8 cellular contexts compared by ENCODE assay signal in genomic region chr11:73307323-73308002, GRCh38. TPM values are rescaled to one million over a fixed set of nuclear protein-coding genes. Genes with fewer than 3 reads are reported as not detected.
DNase-seq lines count a peak whose midpoint lies in the region; ATAC-seq and TF ChIP-seq lines count a peak whose summit lies in the region.

No MANE protein-coding gene starts in this region.

- peaks cover 5 to 11% of the 10 kb centered on the region in 2 donors for H3K4me1 ChIP-seq in adrenal gland (replicated peaks in 1 of 2)
- peaks cover 5 to 58% (median 39%) of the 10 kb centered on the region in 9 donors for H3K4me1 ChIP-seq in heart right ventricle
- H3K4me1 ChIP-seq in upper lobe of right lung, result peaks cover 30% of the 10 kb centered on the region

- H3K4me3 ChIP-seq in GM06990 (replicated peaks; ENCODE audit: low read depth, low read length) (peak overlapping the region; percentile 80), adrenal gland (peak overlapping the region in 3 of 4 donors; percentile 18 to 71 (median 65)), heart right ventricle (peak overlapping the region; percentile 63 to 88 (median 74)), upper lobe of right lung (peak overlapping the region; percentile 76)

- H3K27me3 ChIP-seq in GM06990 (replicated peaks; ENCODE audit: control insufficient read depth, insufficient read depth, low read length) (no peaks in the 10 kb centered on the region), adrenal gland (no peaks in the 10 kb centered on the region), heart right ventricle (peaks cover 0 to 23% (median 0%) of the 10 kb centered on the region in 7 donors), upper lobe of right lung (no peaks in the 10 kb centered on the region)

- DNase-seq in GM06990 (ENCODE audit: extremely low read depth, insufficient read length) (peak; percentile 88), NCI-H128 (lab: John Stamatoyannopoulos, UW; ENCODE audit: unreplicated experiment) (peak; percentile 96), SW 1271 (lab: John Stamatoyannopoulos, UW) (peak; percentile 96 to 99), adrenal gland (peak; percentile 95 to 99 (median 98)), heart right ventricle (peak; percentile 98), posterior vena cava (ENCODE audit: low spot score) (peak; percentile 99), upper lobe of right lung (peak; percentile 99)

- TF ChIP-seq CTCF in GM06990 (IDR thresholded peaks at IDR 0.05; ENCODE audit: insufficient read depth, low read length, poor library complexity, severe bottlenecking) (peak; percentile 80), adrenal gland (IDR thresholded peaks at IDR 0.05) (peak; percentile 77 to 94 (median 88)), heart right ventricle (IDR thresholded peaks at IDR 0.05) (peak; percentile 70 to 87 (median 81)), upper lobe of right lung (IDR thresholded peaks at IDR 0.05) (peak; percentile 76)

- intact Hi-C loops in adrenal gland (cut with DNase I) (loop anchor here (2.0 to 10.0 kb wide), 4 partner anchors 27 to 87 kb away; no protein-coding TSS in a partner anchor), heart right ventricle (cut with DNase I) (loop anchor here in 9 of 10 donors (1.0 to 10.0 kb wide), 11 partner anchors 15 to 353 kb away; partner anchors contain the start of gene RELT (in 1 of the 9)), posterior vena cava (cut with DNase I) (loop anchor here (2.0 to 10.0 kb wide), 2 partner anchors 27 to 87 kb away; no protein-coding TSS in a partner anchor), upper lobe of right lung (cut with DNase I) (loop anchor here (5.0 kb wide), 1 partner anchor 40 kb away; no protein-coding TSS in a partner anchor)

- H3K9me3 ChIP-seq in adrenal gland (replicated peaks in 1 of 3) (no peaks in the 10 kb centered on the region), heart right ventricle (no peaks in the 10 kb centered on the region), upper lobe of right lung (no peaks in the 10 kb centered on the region)

- H3K27ac ChIP-seq in adrenal gland, result peak overlapping the region in 3 of 5 donors; percentile 83 to 89 (median 87)
- H3K27ac ChIP-seq in heart right ventricle, result peak overlapping the region; percentile 95 to 100 (median 98)
- peak overlapping the region; percentile 98 for H3K27ac ChIP-seq in upper lobe of right lung

- TF ChIP-seq POLR2A in adrenal gland (IDR thresholded peaks at IDR 0.05), result peak in 1 of 2 donors; percentile 24

- 0 to 1% (median 0%) methylated on average over 13 to 56 of the region's 56 CpGs for WGBS in adrenal gland, 4 donors
- 0% methylated on average over 54 to 56 of the region's 56 CpGs for WGBS in heart right ventricle, 2 donors

- peak; percentile 61 for ATAC-seq in HG02642 (IDR thresholded peaks at IDR 0.05; ENCODE audit: poor library complexity, unreplicated experiment)
- ATAC-seq in heart right ventricle, result peak; percentile 64 to 78 (median 74)
- peak; percentile 78 for ATAC-seq in upper lobe of right lung

- H3K36me3 ChIP-seq in GM06990 (ENCODE audit: control insufficient read depth, insufficient read depth, low read length) (no peaks in the 10 kb centered on the region), adrenal gland (replicated peaks in 1 of 2) (no peaks in the 10 kb centered on the region), heart right ventricle (peaks cover 0 to 20% (median 0%) of the 10 kb centered on the region in 9 donors), upper lobe of right lung (no peaks in the 10 kb centered on the region)

RNA-seq across cellular contexts. Expression of gene ARHGEF17, which starts 0.6 kb away (rescaled TPM):
- total RNA-seq in adrenal gland, result 10 to 100 TPM; 12.7 to 35.5 (median 22.7) TPM
- polyA plus RNA-seq in adrenal gland, result 10 to 100 TPM in 2 of 3 donors, 1 to 10 TPM in 1; 8.1 to 48.2 (median 18.8) TPM
- 10 to 100 TPM; 39.2 to 67.4 (median 52.2) TPM for total RNA-seq in heart right ventricle
- 10 to 100 TPM; 38.6 to 44.3 TPM for polyA plus RNA-seq in heart right ventricle
- total RNA-seq in posterior vena cava, result 10 to 100 TPM; 88.6 to 99.1 TPM
- 74.5 TPM for total RNA-seq in upper lobe of right lung

RNA-seq across cellular contexts. Expression of gene P2RY6, which starts 35.3 kb away (rescaled TPM):
- 1 to 10 TPM; 3.7 to 5.9 (median 4.6) TPM for total RNA-seq in adrenal gland
- polyA plus RNA-seq in adrenal gland, result 1 to 10 TPM in 1 of 3 donors, under 1 TPM in 2; 0.75 to 2.3 (median 0.97) TPM
- 10 to 100 TPM in 1 of 10 donors, 1 to 10 TPM in 7, under 1 TPM in 2; 0.83 to 13.0 (median 1.8) TPM for total RNA-seq in heart right ventricle
- 1 to 10 TPM; 1.2 to 2.4 TPM for polyA plus RNA-seq in heart right ventricle
- 1 to 10 TPM; 2.5 to 4.9 TPM for total RNA-seq in posterior vena cava
- 3.2 TPM for total RNA-seq in upper lobe of right lung

Comparison
In these comparisons a context has a peak if more than half of its experiments do, and no peak if none do; other contexts are left out.
1. Peak in every context shown above with its lines: DNase-seq, ATAC-seq, H3K4me3 ChIP-seq and H3K27ac ChIP-seq.